15 cellular contexts compared by ENCODE assay signal in the genomic region with DNA sequence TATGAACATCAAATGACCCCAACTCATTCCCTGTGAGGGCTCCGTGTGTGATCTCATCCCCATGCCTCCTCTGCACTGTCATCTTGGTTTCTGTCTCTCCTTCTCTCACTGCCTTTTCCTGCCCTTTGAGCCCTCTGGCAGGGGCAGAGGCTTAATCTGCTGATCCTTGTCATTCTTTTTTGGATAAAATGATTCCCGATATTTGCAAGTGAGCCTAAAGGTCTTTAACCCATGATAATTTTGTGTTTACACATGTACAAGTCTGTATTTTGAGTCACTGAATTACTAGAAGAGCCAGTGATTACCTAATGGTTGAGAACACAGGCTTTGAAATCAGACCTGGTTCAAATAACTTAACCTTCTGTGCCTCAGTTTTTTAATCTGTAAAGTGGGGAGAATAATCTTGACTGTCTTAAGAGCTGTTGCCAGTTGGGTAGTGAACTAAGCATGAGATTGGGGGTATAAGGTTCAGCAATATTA. TPM values are rescaled to one million over a fixed set of nuclear protein-coding genes. Genes with fewer than 3 reads are reported as not detected.
DNase-seq lines count a peak whose midpoint lies in the region; ATAC-seq and TF ChIP-seq lines count a peak whose summit lies in the region.
"Had no signal": no experiment of that assay in that cellular context is flagged by ENCODE, and none has a peak within 500 bp of the region (broad histone marks: within the 10 kb centered on the region; RNA-seq: fewer than 3 reads in every experiment).

No MANE protein-coding gene starts in this region.

- no peak overlapping the region for H3K4me3 ChIP-seq in CD8-positive, alpha-beta T cell (ENCODE audit: low read depth, low read length)
- H3K4me3 ChIP-seq in PC-3 (ENCODE audit: low read length) = peak overlapping the region; percentile 98; the same call in 1 of the 2 replicates
- no peak overlapping the region for H3K4me3 ChIP-seq in osteoblast (ENCODE audit: insufficient read depth, low read length)
- no peak overlapping the region for H3K4me3 ChIP-seq in BE2C (ENCODE audit: low read depth, low read length)
- H3K4me3 ChIP-seq: BLaER1 treated with 17β-estradiol and CSF1 and Interleukin-3, amounts not matched to agents 10 nM and 100 nM had no signal

- no peak for TF ChIP-seq CTCF in CD8-positive, alpha-beta T cell (IDR thresholded peaks at IDR 0.05)
- TF ChIP-seq CTCF in PC-3 (conservative IDR thresholded peaks at IDR 0.05; ENCODE audit: low read depth, low read length) (no peak), osteoblast (IDR thresholded peaks at IDR 0.05; ENCODE audit: extremely low read depth, low read depth, low read length) (no peak), BE2C (IDR thresholded peaks at IDR 0.05; ENCODE audit: low read depth, low read length) (no peak)

- BruUV-seq in PC-3 (replicated peaks; lab: Mats Ljungman, UMichigan) = no TSS peak

- peaks cover 5% of the 10 kb centered on the region for H3F3A ChIP-seq in PC-3 (ENCODE audit: low read length, unreplicated experiment)

- H3K27ac Mint-ChIP-seq in CD8-positive, alpha-beta T cell = peak overlapping the region; percentile 68
- H3K27ac Mint-ChIP-seq: brain had no signal

- H3K79me2 ChIP-seq in PC-3 (ENCODE audit: low read length) (peaks cover 58% of the 10 kb centered on the region), osteoblast (ENCODE audit: insufficient read depth, low read length) (peaks cover 7% of the 10 kb centered on the region)

- H3K27me3 Mint-ChIP-seq in CD8-positive, alpha-beta T cell (ENCODE audit: low read depth) = no peaks in the 10 kb centered on the region

- no peaks in the 10 kb centered on the region for H3K9me3 Mint-ChIP-seq in CD8-positive, alpha-beta T cell

- H3K4me1 ChIP-seq in CD8-positive, alpha-beta T cell (ENCODE audit: insufficient read depth, low read length) = peaks cover 21% of the 10 kb centered on the region
- peaks cover 23% of the 10 kb centered on the region for H3K4me1 ChIP-seq in PC-3 (ENCODE audit: insufficient read depth, low read length)
- H3K4me1 ChIP-seq in osteoblast (ENCODE audit: insufficient read depth, low read length) = no peaks in the 10 kb centered on the region
- no peaks in the 10 kb centered on the region for H3K4me1 ChIP-seq in BE2C

- no peak overlapping the region for H3K27ac ChIP-seq in CD8-positive, alpha-beta T cell (ENCODE audit: low read depth, low read length)
- H3K27ac ChIP-seq in PC-3 (ENCODE audit: low read length) (no peak overlapping the region), epithelial cell of prostate (peak overlapping the region; percentile 1), osteoblast (ENCODE audit: low read depth, low read length) (no peak overlapping the region)
- H3K27ac ChIP-seq: BLaER1 treated with 17β-estradiol and CSF1 and Interleukin-3, amounts not matched to agents 10 nM and 100 nM had no signal

- H4K20me1 ChIP-seq in PC-3 (ENCODE audit: low read length) = no peaks in the 10 kb centered on the region
- peaks cover 5% of the 10 kb centered on the region for H4K20me1 ChIP-seq in osteoblast (ENCODE audit: insufficient read depth, low read length)
- H4K20me1 ChIP-seq: BLaER1 treated with 17β-estradiol and CSF1 and Interleukin-3, amounts not matched to agents 10 nM and 100 nM had no signal

- H3K36me3 Mint-ChIP-seq in CD8-positive, alpha-beta T cell = peaks cover 3% of the 10 kb centered on the region

- H3K9me2 ChIP-seq in PC-3 (replicated peaks; ENCODE audit: low read length) = no peaks in the 10 kb centered on the region

- intact Hi-C loops in CD8-positive, alpha-beta T cell (cut with DNase I, micrococcal nuclease) = loop anchor here (2.0 to 10.0 kb wide), 5 partner anchors 192 to 555 kb away; a partner anchor contains a TSS
- intact Hi-C loops in PC-3 (cut with micrococcal nuclease) = loop anchor here (5.0 to 10.0 kb wide), 3 partner anchors 95 to 268 kb away; no protein-coding TSS in a partner anchor

- no peaks in the 10 kb centered on the region for H3K27me3 ChIP-seq in CD8-positive, alpha-beta T cell (ENCODE audit: insufficient read depth, low read length)
- no peaks in the 10 kb centered on the region for H3K27me3 ChIP-seq in PC-3 (ENCODE audit: low read length)
- no peaks in the 10 kb centered on the region for H3K27me3 ChIP-seq in osteoblast (ENCODE audit: insufficient read depth, low read length)
- H3K27me3 ChIP-seq in BE2C = no peaks in the 10 kb centered on the region

- no peak overlapping the region for H2AFZ ChIP-seq in PC-3 (ENCODE audit: low read length)
- H2AFZ ChIP-seq in osteoblast (ENCODE audit: low read length) = no peak overlapping the region

- DNase-seq in CD8-positive, alpha-beta T cell = no peak
- DNase-seq in PC-3 = peak; percentile 8
- no peak for DNase-seq in epithelial cell of prostate (ENCODE audit: low read depth, low spot score)
- peak; percentile 70 for DNase-seq in osteoblast (ENCODE audit: insufficient read length, low spot score, missing footprints)
- DNase-seq in GF-D8 (lab: John Stamatoyannopoulos, UW) = no peak
- no peak for DNase-seq in BE2C
- DNase-seq: foreskin fibroblast, NCI-H1417 treated with DMSO at 0.1 percent for 48 hours, NCI-H345, posterior cingulate gyrus had no signal

- no peaks in the 10 kb centered on the region for H3K9me3 ChIP-seq in CD8-positive, alpha-beta T cell (ENCODE audit: low read length)
- H3K9me3 ChIP-seq in PC-3 (ENCODE audit: low read length) (no peaks in the 10 kb centered on the region), osteoblast (ENCODE audit: low read depth, low read length) (no peaks in the 10 kb centered on the region), BE2C (no peaks in the 10 kb centered on the region)
- H3K9me3 ChIP-seq: thoracic aorta had no signal

- ATAC-seq in CD8-positive, alpha-beta T cell = no peak
- ATAC-seq in PC-3 = no peak
- ATAC-seq in HG02852 (IDR thresholded peaks at IDR 0.05; ENCODE audit: unreplicated experiment) = no peak
- ATAC-seq: HCT116 had no signal

- no peak overlapping the region for H3K9ac ChIP-seq in PC-3 (ENCODE audit: low read length)
- H3K9ac ChIP-seq: BLaER1 treated with 17β-estradiol and CSF1 and Interleukin-3, amounts not matched to agents 10 nM and 100 nM had no signal

- H3K4me1 Mint-ChIP-seq in CD8-positive, alpha-beta T cell (ENCODE audit: low read depth) = peaks cover 31% of the 10 kb centered on the region
- H3K4me1 Mint-ChIP-seq: brain had no signal

- H3K4me2 ChIP-seq in PC-3 (ENCODE audit: low read length) = peak overlapping the region; percentile 98
- no peak overlapping the region for H3K4me2 ChIP-seq in osteoblast (ENCODE audit: insufficient read depth, low read length)
- H3K4me2 ChIP-seq: BLaER1 treated with 17β-estradiol and CSF1 and Interleukin-3, amounts not matched to agents 10 nM and 100 nM had no signal

- peak overlapping the region; percentile 61 for H3K4me3 Mint-ChIP-seq in CD8-positive, alpha-beta T cell

- CTCF ChIA-PET in CD8-positive, alpha-beta T cell (lab: Charles Lee) = no interaction called here
- CTCF ChIA-PET in PC-3 (lab: Charles Lee) = no interaction called here

- no peaks in the 10 kb centered on the region for H3K36me3 ChIP-seq in CD8-positive, alpha-beta T cell (ENCODE audit: insufficient read depth, low read length)
- no peaks in the 10 kb centered on the region for H3K36me3 ChIP-seq in PC-3 (ENCODE audit: low read depth, low read length)
- no peaks in the 10 kb centered on the region for H3K36me3 ChIP-seq in osteoblast (ENCODE audit: insufficient read depth, low read length)
- H3K36me3 ChIP-seq in BE2C = no peaks in the 10 kb centered on the region
- H3K36me3 ChIP-seq: BLaER1 treated with 17β-estradiol and CSF1 and Interleukin-3, amounts not matched to agents 10 nM and 100 nM; thoracic aorta had no signal

- POLR2A ChIA-PET in CD8-positive, alpha-beta T cell (lab: Charles Lee) = interaction anchor here (2.3 kb wide), 1 partner anchor 13 kb away, joined by 7 read pairs; no protein-coding TSS in a partner anchor
- POLR2A ChIA-PET in PC-3 (lab: Charles Lee; ENCODE audit: unreplicated experiment) = no interaction called here

RNA-seq across cellular contexts. Expression of a gene that starts 1.8 kb away (rescaled TPM):
- total RNA-seq in CD8-positive, alpha-beta T cell = 10 to 100 TPM; 77.6 to 80.7 TPM
- total RNA-seq in PC-3 (2014; rRNA removed) = 112 and 124 TPM in 2 replicates
- 48.5 and 50.4 TPM in 2 replicates for total RNA-seq in osteoblast
- polyA plus RNA-seq in BE2C (2012; ENCODE audit: insufficient read depth, insufficient read length, low read depth) = not detected

RNA-seq across cellular contexts. Expression of a gene that starts 7.3 kb away (rescaled TPM):
- 10 to 100 TPM; 25.5 to 27.6 TPM for total RNA-seq in CD8-positive, alpha-beta T cell
- total RNA-seq in PC-3 (2014; rRNA removed) (97.5 and 106 TPM in 2 replicates), osteoblast (171 and 182 TPM in 2 replicates)
- polyA plus RNA-seq in BE2C (2012; ENCODE audit: insufficient read depth, insufficient read length, low read depth) = 24.1 TPM

Comparison
In these comparisons a context has a peak if more than half of its experiments do, and no peak if none do; other contexts are left out.
1. DNase-seq: peak in PC-3 (single experiment) and osteoblast (single experiment); none in CD8-positive, alpha-beta T cell (0 of 7), epithelial cell of prostate (single experiment), GF-D8 (single experiment) and BE2C (single experiment).